In genomic region chr22:49006207-49007012, GRCh38 we compare ENCODE assay signal across 19 cellular contexts.
"Had no signal": no experiment of that assay in that cellular context is flagged by ENCODE, and none has a peak within 500 bp of the region (broad histone marks: within the 10 kb centered on the region; RNA-seq: fewer than 3 reads in every experiment).

No MANE protein-coding gene starts in this region.

- H3K27ac Mint-ChIP-seq: activated CD4-positive, alpha-beta T cell treated with anti-CD3 and anti-CD28 coated beads, Interleukin-2, amount 10 ng/mL, durations not matched to agents 7 days and 5 days; activated naive CD8-positive, alpha-beta T cell; activated T-helper 1 cell treated with anti-CD3 and anti-CD28 coated beads, Interleukin-12 subunit alpha, Interleukin-12 subunit beta, Interleukin-2, Interleukin-4 antibody, amounts not matched to agents 30 ng/mL and 10 ng/mL and 1 ng/mL, durations not matched to agents 14 hours and 24 hours and 36 hours; mesothelial cell of epicardium; nephron progenitor cell; stimulated activated memory B cell treated with anti-CD40 and anti-IgM and Interleukin-4, amounts not matched to agents 10 μg/mL and 1 μg/mL and 100 μg/mL, for 72 hours had no signal

- H3K9me3 Mint-ChIP-seq: activated CD4-positive, alpha-beta T cell treated with anti-CD3 and anti-CD28 coated beads, Interleukin-2, amount 10 ng/mL, durations not matched to agents 7 days and 5 days had no signal

- H3K4me1 ChIP-seq: right lobe of liver, thyroid gland, uterus had no signal

- H3K36me3 Mint-ChIP-seq: activated naive CD8-positive, alpha-beta T cell; mesothelial cell of epicardium; stimulated activated memory B cell treated with anti-CD40 and anti-IgM and Interleukin-4, amounts not matched to agents 10 μg/mL and 1 μg/mL and 100 μg/mL, for 72 hours had no signal

- H3K36me3 ChIP-seq: cardiac muscle cell, right lobe of liver, thyroid gland, uterus had no signal

- H3K4me1 Mint-ChIP-seq: activated CD4-positive, alpha-beta T cell treated with anti-CD3 and anti-CD28 coated beads, Interleukin-2, amount 10 ng/mL, durations not matched to agents 7 days and 5 days; mesothelial cell of epicardium; nephron progenitor cell; stimulated activated memory B cell treated with anti-CD40 and anti-IgM and Interleukin-4, amounts not matched to agents 10 μg/mL and 1 μg/mL and 100 μg/mL, for 72 hours had no signal

- H3K9me3 ChIP-seq: right lobe of liver, thyroid gland, uterus had no signal

- H3K4me3 ChIP-seq: cardiac muscle cell, lung, right lobe of liver, smooth muscle cell, thyroid gland, uterus had no signal

- H3K4me3 Mint-ChIP-seq: activated CD4-positive, alpha-beta T cell treated with anti-CD3 and anti-CD28 coated beads, Interleukin-2, amount 10 ng/mL, durations not matched to agents 7 days and 5 days; activated naive CD8-positive, alpha-beta T cell; activated T-helper 1 cell treated with anti-CD3 and anti-CD28 coated beads, Interleukin-12 subunit alpha, Interleukin-12 subunit beta, Interleukin-2, Interleukin-4 antibody, amounts not matched to agents 30 ng/mL and 10 ng/mL and 1 ng/mL, durations not matched to agents 14 hours and 24 hours and 36 hours; mesothelial cell of epicardium; nephron progenitor cell; stimulated activated memory B cell treated with anti-CD40 and anti-IgM and Interleukin-4, amounts not matched to agents 10 μg/mL and 1 μg/mL and 100 μg/mL, for 72 hours had no signal

- H3K27me3 ChIP-seq: cardiac muscle cell, right lobe of liver, thyroid gland, uterus had no signal

- H3K27ac ChIP-seq: cardiac muscle cell, right lobe of liver, thyroid gland, uterus had no signal

- DNase-seq: activated CD4-positive, alpha-beta T cell treated with anti-CD3 and anti-CD28 coated beads, Interleukin-2, amount 10 ng/mL, durations not matched to agents 7 days and 5 days; activated CD4-positive, CD25-positive, alpha-beta regulatory T cell; activated gamma-delta T cell treated with Interleukin-2 at 50 U/mL for 16 hours; foreskin fibroblast; hippocampal formation; left colon; nephron progenitor cell; occipital lobe; stimulated activated CD4-positive, alpha-beta T cell treated with anti-CD3 and anti-CD28 coated beads, Interleukin-4, amount 100 ng/mL, for 4 hours; thyroid gland; uterus had no signal

- ATAC-seq: left colon; right lobe of liver; stimulated activated memory B cell treated with anti-CD40 and anti-IgM and Interleukin-4, amounts not matched to agents 10 μg/mL and 1 μg/mL and 100 μg/mL, for 72 hours had no signal

- H3K27me3 Mint-ChIP-seq: activated CD4-positive, alpha-beta T cell treated with anti-CD3 and anti-CD28 coated beads, Interleukin-2, amount 10 ng/mL, durations not matched to agents 7 days and 5 days; activated naive CD8-positive, alpha-beta T cell had no signal
